1 cellular context compared by ENCODE assay signal in the genomic region with DNA sequence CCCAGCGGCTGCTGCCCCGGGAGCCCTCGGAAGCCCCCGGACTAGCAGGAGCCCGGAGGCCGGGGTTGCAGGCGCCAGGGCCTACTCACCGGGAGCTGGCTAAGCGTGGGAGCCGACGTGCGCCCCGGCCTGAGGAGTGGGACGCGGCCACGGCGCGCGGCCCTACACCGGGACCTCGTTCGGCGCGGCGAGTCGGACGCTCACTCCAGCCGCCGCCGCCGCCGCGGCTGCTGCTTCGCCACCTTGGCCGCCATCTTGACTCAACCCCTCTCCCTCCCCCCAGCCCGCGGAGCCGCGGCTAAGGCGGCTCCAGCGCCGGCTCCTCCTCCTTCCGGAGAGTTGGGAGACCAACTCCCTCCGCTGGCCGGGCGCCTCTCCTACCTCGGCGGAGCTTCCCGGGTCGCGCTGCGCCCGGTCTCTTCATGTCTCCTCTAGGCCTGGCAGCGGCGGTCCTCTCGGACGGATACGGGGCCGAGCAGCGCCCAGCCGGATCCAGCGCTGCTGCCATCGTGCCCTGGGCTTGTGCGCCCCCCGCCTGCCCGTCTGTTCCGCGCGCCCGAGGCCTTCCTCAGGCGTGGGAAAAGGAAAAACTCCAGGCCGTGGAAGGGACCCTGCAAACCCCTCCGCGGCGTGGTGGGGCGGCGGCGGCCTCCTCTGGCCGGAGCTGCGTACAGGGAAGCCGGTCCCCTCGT.
TF ChIP-seq lines count a peak whose summit lies in the region.

NCOR1 (minus strand) TSS at position 262 of the 692 bp plus-strand sequence. CDS start 20,965 bp downstream, outside the sequence.

TF ChIP-seq in HepG2, 621 proteins besides CTCF, POLR2A, EP300 and RAD21 (continued from another document and continues in another):
- TF ChIP-seq, protein P1, sequence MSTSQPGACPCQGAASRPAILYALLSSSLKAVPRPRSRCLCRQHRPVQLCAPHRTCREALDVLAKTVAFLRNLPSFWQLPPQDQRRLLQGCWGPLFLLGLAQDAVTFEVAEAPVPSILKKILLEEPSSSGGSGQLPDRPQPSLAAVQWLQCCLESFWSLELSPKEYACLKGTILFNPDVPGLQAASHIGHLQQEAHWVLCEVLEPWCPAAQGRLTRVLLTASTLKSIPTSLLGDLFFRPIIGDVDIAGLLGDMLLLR (CRISPR knock-in tag; IDR thresholded peaks at IDR 0.05) = no peak
- no peak for TF ChIP-seq SOX6 (IDR thresholded peaks at IDR 0.05)
- TF ChIP-seq SOX6 (CRISPR knock-in tag; IDR thresholded peaks at IDR 0.05) = peak; percentile 56
- TF ChIP-seq HNRNPK (IDR thresholded peaks at IDR 0.05; ENCODE audit: low read depth, low read length, poor library complexity, severe bottlenecking) = peak; percentile 69
- no peak for TF ChIP-seq ZNF816 (CRISPR knock-in tag; IDR thresholded peaks at IDR 0.05; ENCODE audit: borderline replicate concordance)
- peak; percentile 87 for TF ChIP-seq GABPB1 (CRISPR knock-in tag; IDR thresholded peaks at IDR 0.05)
- TF ChIP-seq ZFP1 (CRISPR knock-in tag; IDR thresholded peaks at IDR 0.05) = peak; percentile 56; the same call in 1 of the 2 replicates
- no peak for TF ChIP-seq ZNF232 (CRISPR knock-in tag; IDR thresholded peaks at IDR 0.05; ENCODE audit: borderline replicate concordance)
- no peak for TF ChIP-seq LCORL (IDR thresholded peaks at IDR 0.05)
- TF ChIP-seq LCORL (CRISPR knock-in tag; IDR thresholded peaks at IDR 0.05) = peak; percentile 78
- peak; percentile 92 for TF ChIP-seq ETV5 (CRISPR knock-in tag; IDR thresholded peaks at IDR 0.05; ENCODE audit: borderline replicate concordance)
- TF ChIP-seq, protein P2, sequence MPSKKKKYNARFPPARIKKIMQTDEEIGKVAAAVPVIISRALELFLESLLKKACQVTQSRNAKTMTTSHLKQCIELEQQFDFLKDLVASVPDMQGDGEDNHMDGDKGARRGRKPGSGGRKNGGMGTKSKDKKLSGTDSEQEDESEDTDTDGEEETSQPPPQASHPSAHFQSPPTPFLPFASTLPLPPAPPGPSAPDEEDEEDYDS (CRISPR knock-in tag; IDR thresholded peaks at IDR 0.05) = peak; percentile 89
- TF ChIP-seq NFE2 (CRISPR knock-in tag; IDR thresholded peaks at IDR 0.05) = no peak
- TF ChIP-seq MIER3 (CRISPR knock-in tag; IDR thresholded peaks at IDR 0.05; ENCODE audit: borderline replicate concordance) = peak; percentile 51; the same call in 1 of the 2 replicates
- peak; percentile 72 for TF ChIP-seq SP4 (CRISPR knock-in tag; IDR thresholded peaks at IDR 0.05)
- TF ChIP-seq NFRKB (IDR thresholded peaks at IDR 0.05) = 0 out of 2 replicates have a peak, but pooled peaks have one; percentile 50
- TF ChIP-seq ELF1 (CRISPR knock-in tag; IDR thresholded peaks at IDR 0.05) = peak; percentile 43; the same call in 1 of the 2 replicates
- peak; percentile 11; the same call in 1 of the 2 replicates for TF ChIP-seq HNF4A (CRISPR knock-in tag; IDR thresholded peaks at IDR 0.05)
- peak; percentile 83 for TF ChIP-seq IRF2 (CRISPR knock-in tag; IDR thresholded peaks at IDR 0.05)
- peak; percentile 72 for TF ChIP-seq ZNF331 (CRISPR knock-in tag; IDR thresholded peaks at IDR 0.05)
- 0 out of 2 replicates have a peak, but pooled peaks have one; percentile 58 for TF ChIP-seq ZNF713 (CRISPR knock-in tag; IDR thresholded peaks at IDR 0.05)
- TF ChIP-seq, protein P3, sequence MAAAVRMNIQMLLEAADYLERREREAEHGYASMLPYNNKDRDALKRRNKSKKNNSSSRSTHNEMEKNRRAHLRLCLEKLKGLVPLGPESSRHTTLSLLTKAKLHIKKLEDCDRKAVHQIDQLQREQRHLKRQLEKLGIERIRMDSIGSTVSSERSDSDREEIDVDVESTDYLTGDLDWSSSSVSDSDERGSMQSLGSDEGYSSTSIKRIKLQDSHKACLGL (CRISPR knock-in tag; IDR thresholded peaks at IDR 0.05) = peak; percentile 89
- peak; percentile 61; the same call in 1 of the 2 replicates for TF ChIP-seq SNAPC4 (CRISPR knock-in tag; IDR thresholded peaks at IDR 0.05)
- TF ChIP-seq ZFP91 (CRISPR knock-in tag; IDR thresholded peaks at IDR 0.05; ENCODE audit: borderline replicate concordance) = peak; percentile 91; the same call in 1 of the 2 replicates
- peak; percentile 89 for TF ChIP-seq DMAP1 (CRISPR knock-in tag; IDR thresholded peaks at IDR 0.05)
- peak; percentile 94 for TF ChIP-seq ZFY (CRISPR knock-in tag; IDR thresholded peaks at IDR 0.05)
- peak; percentile 65; the same call in 1 of the 2 replicates for TF ChIP-seq ZNF230 (CRISPR knock-in tag; IDR thresholded peaks at IDR 0.05)
- TF ChIP-seq PAWR (CRISPR knock-in tag; IDR thresholded peaks at IDR 0.05; ENCODE audit: borderline replicate concordance) = no peak
- peak; percentile 48; the same call in 1 of the 2 replicates for TF ChIP-seq CSRNP1 (CRISPR knock-in tag; IDR thresholded peaks at IDR 0.05)
- peak; percentile 86 for TF ChIP-seq POLR2AphosphoS5 (IDR thresholded peaks at IDR 0.05; ENCODE audit: low read depth, low read length)
- TF ChIP-seq RARA (CRISPR knock-in tag; IDR thresholded peaks at IDR 0.05) = 0 out of 2 replicates have a peak, but pooled peaks have one; percentile 30
- TF ChIP-seq ZC3H13 (CRISPR knock-in tag; IDR thresholded peaks at IDR 0.05) = peak; percentile 66; the same call in 1 of the 2 replicates
- TF ChIP-seq, protein P4, sequence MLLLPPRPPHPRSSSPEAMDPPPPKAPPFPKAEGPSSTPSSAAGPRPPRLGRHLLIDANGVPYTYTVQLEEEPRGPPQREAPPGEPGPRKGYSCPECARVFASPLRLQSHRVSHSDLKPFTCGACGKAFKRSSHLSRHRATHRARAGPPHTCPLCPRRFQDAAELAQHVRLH (CRISPR knock-in tag; IDR thresholded peaks at IDR 0.05; ENCODE audit: borderline replicate concordance, low read depth) = 0 out of 2 replicates have a peak, but pooled peaks have one; percentile 17
- TF ChIP-seq EEA1 (CRISPR knock-in tag; IDR thresholded peaks at IDR 0.05; ENCODE audit: borderline replicate concordance) = no peak
- peak; percentile 83 for TF ChIP-seq SP5 (CRISPR knock-in tag; IDR thresholded peaks at IDR 0.05; ENCODE audit: borderline replicate concordance, low read depth)
- TF ChIP-seq ZNF354B (CRISPR knock-in tag; IDR thresholded peaks at IDR 0.05) = no peak
- TF ChIP-seq MXD4 (CRISPR knock-in tag; IDR thresholded peaks at IDR 0.05) = peak; percentile 34; the same call in 1 of the 2 replicates
- TF ChIP-seq CEBPG (CRISPR knock-in tag; IDR thresholded peaks at IDR 0.05) = peak; percentile 17
- 0 out of 2 replicates have a peak, but pooled peaks have one; percentile 45 for TF ChIP-seq KDM5B (CRISPR knock-in tag; IDR thresholded peaks at IDR 0.05; ENCODE audit: borderline replicate concordance)
- TF ChIP-seq TCF12 (IDR thresholded peaks at IDR 0.05) = no peak
- TF ChIP-seq TCF12 (CRISPR knock-in tag; IDR thresholded peaks at IDR 0.05) = peak; percentile 87
- TF ChIP-seq, protein P5, sequence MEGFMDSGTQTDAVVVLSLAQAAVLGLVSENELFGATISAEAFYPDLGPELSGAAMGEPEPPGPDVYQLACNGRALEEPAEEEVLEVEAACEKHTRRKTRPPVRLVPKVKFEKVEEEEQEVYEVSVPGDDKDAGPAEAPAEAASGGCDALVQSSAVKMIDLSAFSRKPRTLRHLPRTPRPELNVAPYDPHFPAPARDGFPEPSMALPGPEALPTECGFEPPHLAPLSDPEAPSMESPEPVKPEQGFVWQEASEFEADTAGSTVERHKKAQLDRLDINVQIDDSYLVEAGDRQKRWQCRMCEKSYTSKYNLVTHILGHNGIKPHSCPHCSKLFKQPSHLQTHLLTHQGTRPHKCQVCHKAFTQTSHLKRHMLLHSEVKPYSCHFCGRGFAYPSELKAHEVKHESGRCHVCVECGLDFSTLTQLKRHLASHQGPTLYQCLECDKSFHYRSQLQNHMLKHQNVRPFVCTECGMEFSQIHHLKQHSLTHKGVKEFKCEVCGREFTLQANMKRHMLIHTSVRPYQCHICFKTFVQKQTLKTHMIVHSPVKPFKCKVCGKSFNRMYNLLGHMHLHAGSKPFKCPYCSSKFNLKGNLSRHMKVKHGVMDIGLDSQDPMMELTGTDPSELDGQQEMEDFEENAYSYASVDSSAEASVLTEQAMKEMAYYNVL (CRISPR knock-in tag; IDR thresholded peaks at IDR 0.05; ENCODE audit: borderline replicate concordance) = 0 out of 2 replicates have a peak, but pooled peaks have one; percentile 60
- TF ChIP-seq AGO2 (optimal IDR thresholded peaks at IDR 0.05; ENCODE audit: low read depth, low read length) = peak; percentile 75
- TF ChIP-seq FOXC1 (CRISPR knock-in tag; IDR thresholded peaks at IDR 0.05; ENCODE audit: borderline replicate concordance) = peak; percentile 60; the same call in 1 of the 2 replicates
- TF ChIP-seq ZNF430 (CRISPR knock-in tag; IDR thresholded peaks at IDR 0.05) = peak; percentile 91
- 0 out of 2 replicates have a peak, but pooled peaks have one; percentile 19 for TF ChIP-seq STAT5B (CRISPR knock-in tag; IDR thresholded peaks at IDR 0.05)
- TF ChIP-seq ZNF878 (CRISPR knock-in tag; IDR thresholded peaks at IDR 0.05) = peak; percentile 49; the same call in 1 of the 2 replicates
- peak; percentile 81 for TF ChIP-seq ARNT2 (CRISPR knock-in tag; IDR thresholded peaks at IDR 0.05; ENCODE audit: low read depth)
- 0 out of 2 replicates have a peak, but pooled peaks have one; percentile 36 for TF ChIP-seq GPN1 (CRISPR knock-in tag; IDR thresholded peaks at IDR 0.05; ENCODE audit: borderline replicate concordance)
- no peak for TF ChIP-seq ZNF326 (CRISPR knock-in tag; IDR thresholded peaks at IDR 0.05; ENCODE audit: borderline replicate concordance)
- TF ChIP-seq ZNF329 (CRISPR knock-in tag; IDR thresholded peaks at IDR 0.05; ENCODE audit: low read depth) = 0 out of 2 replicates have a peak, but pooled peaks have one; percentile 45
- 0 out of 2 replicates have a peak, but pooled peaks have one; percentile 14 for TF ChIP-seq GLI4 (CRISPR knock-in tag; IDR thresholded peaks at IDR 0.05; ENCODE audit: borderline replicate concordance)
- peak; percentile 48; the same call in 1 of the 2 replicates for TF ChIP-seq SP140L (CRISPR knock-in tag; IDR thresholded peaks at IDR 0.05; ENCODE audit: borderline replicate concordance)
- no peak for TF ChIP-seq ZNF24 (IDR thresholded peaks at IDR 0.05)
- peak; percentile 65; the same call in 1 of the 2 replicates for TF ChIP-seq ZBTB26 (CRISPR knock-in tag; IDR thresholded peaks at IDR 0.05; ENCODE audit: borderline replicate concordance)
- no peak for TF ChIP-seq TP53 (CRISPR knock-in tag; conservative IDR thresholded peaks at IDR 0.05)
